In genomic region chr5:52822437-52822836, GRCh38 we compare ENCODE assay signal across 14 cellular contexts. TPM values are rescaled to one million over a fixed set of nuclear protein-coding genes. Genes with fewer than 3 reads are reported as not detected.
A peak's percentile ranks its signal among the peaks of the same experiment; 100 is the strongest.
DNase-seq lines count a peak whose midpoint lies in the region; ATAC-seq and TF ChIP-seq lines count a peak whose summit lies in the region.
"Had no signal": no experiment of that assay in that cellular context is flagged by ENCODE, and none has a peak within 500 bp of the region (broad histone marks: within the 10 kb centered on the region; RNA-seq: fewer than 3 reads in every experiment).

No MANE protein-coding gene starts in this region.

- H3K9me3 ChIP-seq in lower lobe of right lung (no peaks in the 10 kb centered on the region), skeletal muscle tissue (ENCODE audit: control insufficient read depth in 3 of 3, low read length in 3 of 3) (no peaks in the 10 kb centered on the region), MM.1S (replicated peaks; ENCODE audit: insufficient read depth, low read length) (no peaks in the 10 kb centered on the region)

- ATAC-seq in lower lobe of right lung (peak; percentile 51 to 59), GM18511 (IDR thresholded peaks at IDR 0.05; ENCODE audit: unreplicated experiment) (no peak)
- ATAC-seq: left colon had no signal

- POLR2A ChIA-PET in activated CD4-positive, alpha-beta memory T cell treated with anti-CD3 and anti-CD28 coated beads, Interleukin-2, amount 10 ng/mL, durations not matched to agents 7 days and 5 days (lab: Charles Lee) = no interaction called here

- intact Hi-C loops in lower lobe of right lung (cut with DNase I) = no loop called here

- H3K9me2 ChIP-seq in MM.1S (replicated peaks; ENCODE audit: insufficient read depth, low read length) = no peaks in the 10 kb centered on the region

- H3K4me3 ChIP-seq in coronary artery = peak overlapping the region; percentile 33
- no peak overlapping the region for H3K4me3 ChIP-seq in lower lobe of right lung
- H3K4me3 ChIP-seq in skeletal muscle tissue (ENCODE audit: low read length in 3 of 3) = peak overlapping the region in 2 of 3 donors; percentile 9 to 58
- no peak overlapping the region for H3K4me3 ChIP-seq in MM.1S (ENCODE audit: low read length)
- H3K4me3 ChIP-seq: cardiac muscle cell had no signal

- no peaks in the 10 kb centered on the region for H4K20me1 ChIP-seq in MM.1S (ENCODE audit: insufficient read depth, low read length)

- no peaks in the 10 kb centered on the region for H3K36me3 Mint-ChIP-seq in activated CD4-positive, alpha-beta memory T cell treated with anti-CD3 and anti-CD28 coated beads, Interleukin-2, amount 10 ng/mL, durations not matched to agents 7 days and 5 days (ENCODE audit: low read depth)
- H3K36me3 Mint-ChIP-seq: activated naive CD4-positive, alpha-beta T cell treated with anti-CD3 and anti-CD28 coated beads, Interleukin-2, amount 10 ng/mL, durations not matched to agents 7 days and 5 days; type B pancreatic cell had no signal

- no peak overlapping the region for H3K4me2 ChIP-seq in MM.1S (ENCODE audit: low read depth, low read length)

- TF ChIP-seq CTCF in coronary artery (IDR thresholded peaks at IDR 0.05) (no peak), lower lobe of right lung (IDR thresholded peaks at IDR 0.05) (no peak), MM.1S (IDR thresholded peaks at IDR 0.05; ENCODE audit: low read length) (no peak)

- no peaks in the 10 kb centered on the region for H3K27me3 ChIP-seq in lower lobe of right lung (ENCODE audit: low read depth)
- no peaks in the 10 kb centered on the region for H3K27me3 ChIP-seq in skeletal muscle tissue (ENCODE audit: control insufficient read depth in 3 of 3, insufficient read depth in 3 of 3, low read length in 3 of 3)
- no peaks in the 10 kb centered on the region for H3K27me3 ChIP-seq in MM.1S (replicated peaks; ENCODE audit: insufficient read depth, low read length)
- H3K27me3 ChIP-seq: cardiac muscle cell had no signal

- H3K27ac ChIP-seq in coronary artery = peak overlapping the region; percentile 44 to 74
- H3K27ac ChIP-seq in lower lobe of right lung = no peak overlapping the region
- H3K27ac ChIP-seq in skeletal muscle tissue (ENCODE audit: low read depth, low read length) = peak overlapping the region; percentile 21
- no peak overlapping the region for H3K27ac ChIP-seq in MM.1S (ENCODE audit: low read length)
- H3K27ac ChIP-seq: cardiac muscle cell, WERI-Rb-1 had no signal

- no peak overlapping the region for H3K4me3 Mint-ChIP-seq in activated CD4-positive, alpha-beta memory T cell treated with anti-CD3 and anti-CD28 coated beads, Interleukin-2, amount 10 ng/mL, durations not matched to agents 7 days and 5 days
- H3K4me3 Mint-ChIP-seq: activated naive CD4-positive, alpha-beta T cell treated with anti-CD3 and anti-CD28 coated beads, Interleukin-2, amount 10 ng/mL, durations not matched to agents 7 days and 5 days; type B pancreatic cell had no signal

- H3K79me2 ChIP-seq in MM.1S (ENCODE audit: low read length) = no peaks in the 10 kb centered on the region

- CTCF ChIA-PET in activated CD4-positive, alpha-beta memory T cell treated with anti-CD3 and anti-CD28 coated beads, Interleukin-2, amount 10 ng/mL, durations not matched to agents 7 days and 5 days (lab: Charles Lee) = no interaction called here

- H3K9ac ChIP-seq in skeletal muscle tissue (ENCODE audit: low read depth in 1 of 3, low read length in 3 of 3) (peak overlapping the region in 1 of 3 donors; percentile 1), MM.1S (ENCODE audit: low read length) (no peak overlapping the region)

- H3F3A ChIP-seq in MM.1S (ENCODE audit: insufficient read depth, low read length) = no peaks in the 10 kb centered on the region

- DNase-seq in LHCN-M2 (ENCODE audit: low read depth) (peak; percentile 30), coronary artery (ENCODE audit: low spot score) (peak; percentile 81), lower lobe of right lung (no peak), MM.1S (no peak), NCI-H128 (lab: John Stamatoyannopoulos, UW; ENCODE audit: unreplicated experiment) (no peak)
- no peak for DNase-seq in activated CD4-positive, alpha-beta memory T cell treated with anti-CD3 and anti-CD28 coated beads, Interleukin-2, amount 10 ng/mL, durations not matched to agents 7 days and 5 days
- DNase-seq: activated naive CD4-positive, alpha-beta T cell treated with anti-CD3 and anti-CD28 coated beads, Interleukin-2, amount 10 ng/mL, durations not matched to agents 7 days and 5 days; HCEC 1CT; WERI-Rb-1 had no signal

- H3K36me3 ChIP-seq in lower lobe of right lung = no peaks in the 10 kb centered on the region
- no peaks in the 10 kb centered on the region for H3K36me3 ChIP-seq in skeletal muscle tissue (ENCODE audit: control insufficient read depth in 3 of 3, insufficient read depth in 3 of 3, low read length in 3 of 3)
- no peaks in the 10 kb centered on the region for H3K36me3 ChIP-seq in MM.1S (replicated peaks; ENCODE audit: insufficient read depth, low read length)
- H3K36me3 ChIP-seq: cardiac muscle cell, WERI-Rb-1 had no signal

- H3K27ac Mint-ChIP-seq in activated CD4-positive, alpha-beta memory T cell treated with anti-CD3 and anti-CD28 coated beads, Interleukin-2, amount 10 ng/mL, durations not matched to agents 7 days and 5 days = no peak overlapping the region
- H3K27ac Mint-ChIP-seq: activated naive CD4-positive, alpha-beta T cell treated with anti-CD3 and anti-CD28 coated beads, Interleukin-2, amount 10 ng/mL, durations not matched to agents 7 days and 5 days; type B pancreatic cell had no signal

- peaks cover 15% of the 10 kb centered on the region for H3K4me1 Mint-ChIP-seq in activated CD4-positive, alpha-beta memory T cell treated with anti-CD3 and anti-CD28 coated beads, Interleukin-2, amount 10 ng/mL, durations not matched to agents 7 days and 5 days

- no peak overlapping the region for H2AFZ ChIP-seq in MM.1S (ENCODE audit: low read length)

- no peaks in the 10 kb centered on the region for H3K27me3 Mint-ChIP-seq in activated CD4-positive, alpha-beta memory T cell treated with anti-CD3 and anti-CD28 coated beads, Interleukin-2, amount 10 ng/mL, durations not matched to agents 7 days and 5 days
- H3K27me3 Mint-ChIP-seq: activated naive CD4-positive, alpha-beta T cell treated with anti-CD3 and anti-CD28 coated beads, Interleukin-2, amount 10 ng/mL, durations not matched to agents 7 days and 5 days; type B pancreatic cell had no signal

- peaks cover 6% of the 10 kb centered on the region for H3K4me1 ChIP-seq in lower lobe of right lung
- peaks cover 6 to 9% (median 6%) of the 10 kb centered on the region in 3 donors for H3K4me1 ChIP-seq in skeletal muscle tissue (ENCODE audit: control insufficient read depth in 3 of 3, insufficient read depth in 3 of 3, low read length in 3 of 3)
- no peaks in the 10 kb centered on the region for H3K4me1 ChIP-seq in MM.1S (ENCODE audit: low read length)

- H3K9me3 Mint-ChIP-seq in activated CD4-positive, alpha-beta memory T cell treated with anti-CD3 and anti-CD28 coated beads, Interleukin-2, amount 10 ng/mL, durations not matched to agents 7 days and 5 days = peaks cover 6% of the 10 kb centered on the region

RNA-seq across cellular contexts. Expression of gene ITGA1, which starts 34.7 kb away (rescaled TPM):
- total RNA-seq in LHCN-M2 (2014; rRNA removed) (4.3 and 14.8 TPM in 2 replicates), lower lobe of right lung (84.4 TPM), skeletal muscle tissue (22.4 TPM)
- 4.2 TPM for polyA plus RNA-seq in LHCN-M2 (2012)
- 1 to 10 TPM; 4.9 to 8.0 TPM for total RNA-seq in activated CD4-positive, alpha-beta memory T cell treated with anti-CD3 and anti-CD28 coated beads, Interleukin-2, amount 10 ng/mL, durations not matched to agents 7 days and 5 days

RNA-seq across cellular contexts. Expression of gene PELO, which starts 34.7 kb away (rescaled TPM):
- total RNA-seq in LHCN-M2 (2014; rRNA removed) = 16.0 and 18.3 TPM in 2 replicates
- polyA plus RNA-seq in LHCN-M2 (2012) = 16.1 TPM
- total RNA-seq in lower lobe of right lung = 31.5 TPM
- total RNA-seq in skeletal muscle tissue = 18.8 TPM
- total RNA-seq in activated CD4-positive, alpha-beta memory T cell treated with anti-CD3 and anti-CD28 coated beads, Interleukin-2, amount 10 ng/mL, durations not matched to agents 7 days and 5 days = 10 to 100 TPM; 20.6 TPM

Comparison
In these comparisons a context has a peak if more than half of its experiments do, and no peak if none do; other contexts are left out.
1. DNase-seq: peak in LHCN-M2 (single experiment) and coronary artery (single experiment); none in lower lobe of right lung (single experiment), MM.1S (single experiment), activated CD4-positive, alpha-beta memory T cell treated with anti-CD3 and anti-CD28 coated beads, Interleukin-2, amount 10 ng/mL, durations not matched to agents 7 days and 5 days (single experiment) and NCI-H128 (single experiment).
2. H3K27ac ChIP-seq: peak in coronary artery (2 of 2) and skeletal muscle tissue (single experiment); none in lower lobe of right lung (single experiment) and MM.1S (single experiment).
3. H3K4me3 ChIP-seq: peak in coronary artery (single experiment) and skeletal muscle tissue (2 of 3); none in lower lobe of right lung (single experiment) and MM.1S (single experiment).